ENCODE assay signal across 17 cellular contexts in genomic region chr18:49479381-49480137, GRCh38. TPM values are rescaled to one million over a fixed set of nuclear protein-coding genes. Genes with fewer than 3 reads are reported as not detected.
A peak's percentile ranks its signal among the peaks of the same experiment; 100 is the strongest.
DNase-seq lines count a peak whose midpoint lies in the region; ATAC-seq, FAIRE-seq and TF ChIP-seq lines count a peak whose summit lies in the region.
"Had no signal": no experiment of that assay in that cellular context is flagged by ENCODE, and none has a peak within 500 bp of the region (broad histone marks: within the 10 kb centered on the region; RNA-seq: fewer than 3 reads in every experiment).

No MANE protein-coding gene starts in this region.

- H3K4me1 ChIP-seq in astrocyte (ENCODE audit: insufficient read depth, low read length), result peaks cover 11% of the 10 kb centered on the region
- H3K4me1 ChIP-seq in naive thymus-derived CD4-positive, alpha-beta T cell (ENCODE audit: control insufficient read depth in 2 of 2, insufficient read depth in 2 of 2, low read length in 2 of 2), result no peaks in the 10 kb centered on the region
- H3K4me1 ChIP-seq: SJCRH30 had no signal

- H3K9ac ChIP-seq in astrocyte (ENCODE audit: low read length), result no peak overlapping the region

- no peaks in the 10 kb centered on the region for H3K9me3 ChIP-seq in astrocyte (ENCODE audit: insufficient read depth, low read depth, low read length)
- H3K9me3 ChIP-seq in naive thymus-derived CD4-positive, alpha-beta T cell (ENCODE audit: control insufficient read depth in 2 of 3, low read length in 3 of 3), result no peaks in the 10 kb centered on the region
- H3K9me3 ChIP-seq: HAP-1, SJCRH30 had no signal

- H3K79me2 ChIP-seq in astrocyte (ENCODE audit: insufficient read depth, low read length), result peaks cover 13% of the 10 kb centered on the region

- H2AFZ ChIP-seq in astrocyte (ENCODE audit: low read depth, low read length), result no peak overlapping the region

- no peak for ATAC-seq in activated CD8-positive, alpha-beta T cell treated with anti-CD3 and anti-CD28 coated beads for 36 hours
- ATAC-seq in activated CD8-positive, alpha-beta T cell treated with anti-CD3 and anti-CD28 coated beads, Interleukin-2, amount 10 ng/mL, durations not matched to agents 7 days and 5 days, result no peak
- ATAC-seq in naive thymus-derived CD4-positive, alpha-beta T cell, result no peak
- no peak for ATAC-seq in HG02852 (IDR thresholded peaks at IDR 0.05; ENCODE audit: unreplicated experiment)
- ATAC-seq: activated CD4-positive, CD25-positive, alpha-beta regulatory T cell treated with anti-CD3 and anti-CD28 coated beads, Interleukin-2, amount 50 U/mL, for 24 hours had no signal

- H3K27ac Mint-ChIP-seq in activated CD8-positive, alpha-beta T cell treated with anti-CD3 and anti-CD28 coated beads for 36 hours, result peak overlapping the region; percentile 61
- no peak overlapping the region for H3K27ac Mint-ChIP-seq in activated CD8-positive, alpha-beta T cell treated with anti-CD3 and anti-CD28 coated beads, Interleukin-2, amount 10 ng/mL, durations not matched to agents 7 days and 5 days
- peak overlapping the region; percentile 58 for H3K27ac Mint-ChIP-seq in astrocyte (ENCODE audit: unreplicated experiment)
- H3K27ac Mint-ChIP-seq in naive thymus-derived CD4-positive, alpha-beta T cell, result peak overlapping the region in 8 of 9 donors; percentile 12 to 68 (median 43)

- DNase-seq in activated CD8-positive, alpha-beta T cell treated with anti-CD3 and anti-CD28 coated beads for 36 hours, result no peak
- no peak for DNase-seq in activated CD8-positive, alpha-beta T cell treated with anti-CD3 and anti-CD28 coated beads, Interleukin-2, amount 10 ng/mL, durations not matched to agents 7 days and 5 days
- DNase-seq in DMS53 (lab: John Stamatoyannopoulos, UW) (peak; percentile 49), astrocyte (ENCODE audit: low read depth) (no peak), NCI-H748 (lab: John Stamatoyannopoulos, UW; ENCODE audit: unreplicated experiment) (no peak), NCI-H345 treated with DMSO at 0.1 percent for 48 hours (lab: John Stamatoyannopoulos, UW; ENCODE audit: unreplicated experiment) (no peak)
- DNase-seq in naive thymus-derived CD4-positive, alpha-beta T cell, result no peak
- DNase-seq: CD4-positive, CD25-positive, alpha-beta regulatory T cell; DND-41; kidney; NCI-H446 treated with DMSO at 0.1 percent for 48 hours; SJCRH30; stimulated activated naive CD4-positive, alpha-beta T cell had no signal

- H3K4me3 ChIP-seq in astrocyte (ENCODE audit: insufficient read depth, low read depth, low read length), result no peak overlapping the region
- H3K4me3 ChIP-seq in naive thymus-derived CD4-positive, alpha-beta T cell (ENCODE audit: low read length), result no peak overlapping the region
- H3K4me3 ChIP-seq: HAP-1, SJCRH30 had no signal

- H3K27me3 Mint-ChIP-seq in activated CD8-positive, alpha-beta T cell treated with anti-CD3 and anti-CD28 coated beads for 36 hours, result no peaks in the 10 kb centered on the region
- no peaks in the 10 kb centered on the region for H3K27me3 Mint-ChIP-seq in activated CD8-positive, alpha-beta T cell treated with anti-CD3 and anti-CD28 coated beads, Interleukin-2, amount 10 ng/mL, durations not matched to agents 7 days and 5 days (ENCODE audit: low read depth)
- no peaks in the 10 kb centered on the region for H3K27me3 Mint-ChIP-seq in astrocyte (ENCODE audit: low read depth, unreplicated experiment)
- no peaks in the 10 kb centered on the region for H3K27me3 Mint-ChIP-seq in naive thymus-derived CD4-positive, alpha-beta T cell
- H3K27me3 Mint-ChIP-seq: CD4-positive, CD25-positive, alpha-beta regulatory T cell had no signal

- intact Hi-C loops in activated CD8-positive, alpha-beta T cell treated with anti-CD3 and anti-CD28 coated beads for 36 hours (cut with micrococcal nuclease), result no loop called here
- intact Hi-C loops in naive thymus-derived CD4-positive, alpha-beta T cell (cut with micrococcal nuclease), result no loop called here

- CTCF ChIA-PET in activated CD8-positive, alpha-beta T cell treated with anti-CD3 and anti-CD28 coated beads for 36 hours (lab: Charles Lee), result interaction anchor here (0.9 kb wide), 1 partner anchor 18 kb away, joined by 4 read pairs; no protein-coding TSS in a partner anchor
- CTCF ChIA-PET in activated CD8-positive, alpha-beta T cell treated with anti-CD3 and anti-CD28 coated beads, Interleukin-2, amount 10 ng/mL, durations not matched to agents 7 days and 5 days (lab: Charles Lee), result interaction anchor here (1.2 kb wide), 1 partner anchor 16 kb away, joined by 6 read pairs; no protein-coding TSS in a partner anchor
- CTCF ChIA-PET in naive thymus-derived CD4-positive, alpha-beta T cell (lab: Charles Lee), result interaction anchor here (0.7 kb wide), 1 partner anchor 30 kb away, joined by 3 read pairs; no protein-coding TSS in a partner anchor

- no peak overlapping the region for H3K4me3 Mint-ChIP-seq in activated CD8-positive, alpha-beta T cell treated with anti-CD3 and anti-CD28 coated beads for 36 hours
- H3K4me3 Mint-ChIP-seq in activated CD8-positive, alpha-beta T cell treated with anti-CD3 and anti-CD28 coated beads, Interleukin-2, amount 10 ng/mL, durations not matched to agents 7 days and 5 days, result no peak overlapping the region
- no peak overlapping the region for H3K4me3 Mint-ChIP-seq in astrocyte (ENCODE audit: unreplicated experiment)
- no peak overlapping the region for H3K4me3 Mint-ChIP-seq in naive thymus-derived CD4-positive, alpha-beta T cell
- H3K4me3 Mint-ChIP-seq: neural crest cell had no signal

- no peak overlapping the region for H3K4me2 ChIP-seq in astrocyte (ENCODE audit: low read length)

- no peak for FAIRE-seq in astrocyte (lab: Jason Lieb, UNC)
- FAIRE-seq: kidney had no signal

- H3K27ac ChIP-seq in astrocyte (ENCODE audit: low read depth, low read length), result no peak overlapping the region
- no peak overlapping the region for H3K27ac ChIP-seq in naive thymus-derived CD4-positive, alpha-beta T cell (ENCODE audit: low read depth, low read length)
- H3K27ac ChIP-seq: SJCRH30 had no signal

- no peaks in the 10 kb centered on the region for H3K27me3 ChIP-seq in astrocyte (ENCODE audit: insufficient read depth, low read length)
- no peaks in the 10 kb centered on the region for H3K27me3 ChIP-seq in naive thymus-derived CD4-positive, alpha-beta T cell (ENCODE audit: control insufficient read depth in 2 of 2, insufficient read depth in 2 of 2, low read length in 2 of 2)
- H3K27me3 ChIP-seq: SJCRH30 had no signal

- H4K20me1 ChIP-seq in astrocyte (ENCODE audit: insufficient read depth, low read length), result peaks cover 10% of the 10 kb centered on the region

- TF ChIP-seq CTCF in activated CD8-positive, alpha-beta T cell treated with anti-CD3 and anti-CD28 coated beads for 36 hours (IDR thresholded peaks at IDR 0.05), result no peak
- no peak for TF ChIP-seq CTCF in astrocyte (IDR thresholded peaks at IDR 0.05; ENCODE audit: insufficient read depth, low read depth, low read length)

- H3K4me1 Mint-ChIP-seq in activated CD8-positive, alpha-beta T cell treated with anti-CD3 and anti-CD28 coated beads for 36 hours (ENCODE audit: low read depth), result peaks cover 19% of the 10 kb centered on the region
- H3K4me1 Mint-ChIP-seq in activated CD8-positive, alpha-beta T cell treated with anti-CD3 and anti-CD28 coated beads, Interleukin-2, amount 10 ng/mL, durations not matched to agents 7 days and 5 days (ENCODE audit: low read depth), result peaks cover 14% of the 10 kb centered on the region
- peaks cover 3% of the 10 kb centered on the region for H3K4me1 Mint-ChIP-seq in astrocyte (ENCODE audit: low read depth, unreplicated experiment)
- peaks cover 12 to 35% (median 29%) of the 10 kb centered on the region in 7 donors for H3K4me1 Mint-ChIP-seq in naive thymus-derived CD4-positive, alpha-beta T cell
- H3K4me1 Mint-ChIP-seq: neural crest cell had no signal

- H3K36me3 Mint-ChIP-seq in activated CD8-positive, alpha-beta T cell treated with anti-CD3 and anti-CD28 coated beads for 36 hours (ENCODE audit: low read depth), result peaks cover 37% of the 10 kb centered on the region
- H3K36me3 Mint-ChIP-seq in activated CD8-positive, alpha-beta T cell treated with anti-CD3 and anti-CD28 coated beads, Interleukin-2, amount 10 ng/mL, durations not matched to agents 7 days and 5 days (ENCODE audit: low read depth), result peaks cover 39% of the 10 kb centered on the region
- peaks cover 6% of the 10 kb centered on the region for H3K36me3 Mint-ChIP-seq in astrocyte (ENCODE audit: low read depth, unreplicated experiment)
- peaks cover 10 to 38% (median 22%) of the 10 kb centered on the region in 5 donors for H3K36me3 Mint-ChIP-seq in naive thymus-derived CD4-positive, alpha-beta T cell

- H3K36me3 ChIP-seq in astrocyte (ENCODE audit: insufficient read depth, low read length), result peaks cover 27% of the 10 kb centered on the region
- peaks cover 0 to 43% (median 0%) of the 10 kb centered on the region in 3 experiments for H3K36me3 ChIP-seq in naive thymus-derived CD4-positive, alpha-beta T cell (ENCODE audit: control insufficient read depth in 2 of 3, insufficient read depth in 3 of 3, low read length in 3 of 3)

- POLR2A ChIA-PET in activated CD8-positive, alpha-beta T cell treated with anti-CD3 and anti-CD28 coated beads for 36 hours (lab: Charles Lee), result no interaction called here
- POLR2A ChIA-PET in activated CD8-positive, alpha-beta T cell treated with anti-CD3 and anti-CD28 coated beads, Interleukin-2, amount 10 ng/mL, durations not matched to agents 7 days and 5 days (lab: Charles Lee), result no interaction called here
- POLR2A ChIA-PET in naive thymus-derived CD4-positive, alpha-beta T cell (lab: Charles Lee), result no interaction called here

- H3K9me3 Mint-ChIP-seq in activated CD8-positive, alpha-beta T cell treated with anti-CD3 and anti-CD28 coated beads for 36 hours, result no peaks in the 10 kb centered on the region
- H3K9me3 Mint-ChIP-seq in activated CD8-positive, alpha-beta T cell treated with anti-CD3 and anti-CD28 coated beads, Interleukin-2, amount 10 ng/mL, durations not matched to agents 7 days and 5 days (ENCODE audit: insufficient read depth), result no peaks in the 10 kb centered on the region
- H3K9me3 Mint-ChIP-seq in astrocyte (ENCODE audit: unreplicated experiment), result no peaks in the 10 kb centered on the region
- no peaks in the 10 kb centered on the region for H3K9me3 Mint-ChIP-seq in naive thymus-derived CD4-positive, alpha-beta T cell
- H3K9me3 Mint-ChIP-seq: CD4-positive, CD25-positive, alpha-beta regulatory T cell; neural crest cell had no signal

RNA-seq across cellular contexts. Expression of gene C18orf32, which starts 7.5 kb away (rescaled TPM):
- total RNA-seq in activated CD8-positive, alpha-beta T cell treated with anti-CD3 and anti-CD28 coated beads for 36 hours, result 10 to 100 TPM; 21.7 to 22.4 TPM
- total RNA-seq in activated CD8-positive, alpha-beta T cell treated with anti-CD3 and anti-CD28 coated beads, Interleukin-2, amount 10 ng/mL, durations not matched to agents 7 days and 5 days, result 10 to 100 TPM; 14.9 to 20.9 TPM
- 40.0 and 40.3 TPM in 2 replicates for total RNA-seq in astrocyte
- total RNA-seq in naive thymus-derived CD4-positive, alpha-beta T cell, result 10 to 100 TPM; 22.5 to 53.6 (median 31.5) TPM
- polyA plus RNA-seq in naive thymus-derived CD4-positive, alpha-beta T cell, result 10 to 100 TPM; 51.8 to 84.1 TPM

RNA-seq across cellular contexts. Expression of gene RPL17, which starts 12.7 kb away (rescaled TPM):
- total RNA-seq in activated CD8-positive, alpha-beta T cell treated with anti-CD3 and anti-CD28 coated beads for 36 hours, result 1,000 to 10,000 TPM; 2,442 to 2,539 TPM
- 1,000 to 10,000 TPM; 1,415 to 1,420 TPM for total RNA-seq in activated CD8-positive, alpha-beta T cell treated with anti-CD3 and anti-CD28 coated beads, Interleukin-2, amount 10 ng/mL, durations not matched to agents 7 days and 5 days
- 1,498 and 1,636 TPM in 2 replicates for total RNA-seq in astrocyte
- 1,000 to 10,000 TPM; 1,513 to 2,518 (median 2,392) TPM for total RNA-seq in naive thymus-derived CD4-positive, alpha-beta T cell
- polyA plus RNA-seq in naive thymus-derived CD4-positive, alpha-beta T cell, result 1,000 to 10,000 TPM; 2,255 to 2,421 TPM

RNA-seq across cellular contexts. Expression of gene DYM, which starts 19.1 kb away (rescaled TPM):
- total RNA-seq in activated CD8-positive, alpha-beta T cell treated with anti-CD3 and anti-CD28 coated beads for 36 hours, result 10 to 100 TPM; 63.7 to 69.3 TPM
- total RNA-seq in activated CD8-positive, alpha-beta T cell treated with anti-CD3 and anti-CD28 coated beads, Interleukin-2, amount 10 ng/mL, durations not matched to agents 7 days and 5 days, result 10 to 100 TPM; 61.9 to 68.1 TPM
- 55.2 and 57.7 TPM in 2 replicates for total RNA-seq in astrocyte
- 10 to 100 TPM; 60.3 to 71.0 (median 64.1) TPM for total RNA-seq in naive thymus-derived CD4-positive, alpha-beta T cell
- 10 to 100 TPM; 29.2 to 41.6 TPM for polyA plus RNA-seq in naive thymus-derived CD4-positive, alpha-beta T cell
